ENCODE assay signal across 29 cellular contexts in the genomic region with DNA sequence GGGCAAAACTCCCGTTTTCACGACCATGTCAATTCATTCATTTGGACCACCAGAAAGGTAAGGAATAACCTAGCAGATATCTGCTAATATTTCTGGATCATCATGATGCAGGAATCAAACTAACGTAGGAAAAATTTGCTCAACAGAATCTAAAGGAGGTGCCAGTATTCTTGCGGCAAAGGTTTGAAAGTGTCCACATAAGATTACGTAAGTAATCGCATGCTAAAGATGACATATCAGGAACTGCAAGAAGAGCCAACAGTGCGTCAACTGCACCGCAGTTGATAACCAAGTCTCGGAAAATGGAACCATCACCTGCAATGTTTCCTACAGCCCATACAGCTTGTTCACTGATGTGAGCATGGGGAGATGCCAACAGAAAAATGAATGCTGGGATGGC.
"Had no signal": no experiment of that assay in that cellular context is flagged by ENCODE, and none has a peak within 500 bp of the region (broad histone marks: within the 10 kb centered on the region; RNA-seq: fewer than 3 reads in every experiment).

No MANE protein-coding gene starts in this region.

- H3K9me3 Mint-ChIP-seq: stimulated activated naive B cell treated with anti-CD40 and anti-IgM and Interleukin-4, amounts not matched to agents 10 μg/mL and 1 μg/mL and 100 μg/mL, for 72 hours; stimulated activated naive CD8-positive, alpha-beta T cell treated with anti-CD3 and anti-CD28 coated beads, Interleukin-15, Interleukin-2, amounts not matched to agents 100 ng/mL and 50 ng/mL, for 24 hours had no signal

- ATAC-seq: naive thymus-derived CD8-positive, alpha-beta T cell; natural killer cell treated with Interleukin-12 subunit alpha and Interleukin-12 subunit beta and Interleukin-15 and Interleukin-18, amount 100 ng/mL, for 72 hours; psoas muscle; right cardiac atrium; right lobe of liver; stimulated activated effector memory CD8-positive, alpha-beta T cell treated with anti-CD3 and anti-CD28 coated beads, Interleukin-12 subunit alpha, Interleukin-12 subunit beta, amount 100 ng/mL, for 72 hours; stimulated activated naive B cell treated with anti-CD40 and anti-IgM and Interleukin-4, amounts not matched to agents 10 μg/mL and 1 μg/mL and 100 μg/mL, for 72 hours had no signal

- FAIRE-seq: small intestine, urothelium cell line had no signal

- H3K4me1 ChIP-seq: parathyroid adenoma, psoas muscle, right lobe of liver, sigmoid colon, stomach, upper lobe of left lung, vagina had no signal

- H3K36me3 ChIP-seq: ovary, right lobe of liver, sigmoid colon, stomach, thoracic aorta, thyroid gland, tibial nerve, upper lobe of left lung, vagina had no signal

- H3K79me2 ChIP-seq: parathyroid adenoma had no signal

- H3K9me3 ChIP-seq: ovary, psoas muscle, right lobe of liver, sigmoid colon, stomach, thoracic aorta, thyroid gland, tibial nerve, upper lobe of left lung, vagina had no signal

- H3K9ac ChIP-seq: parathyroid adenoma had no signal

- DNase-seq: naive B cell; naive thymus-derived CD8-positive, alpha-beta T cell; occipital lobe; ovary; posterior cingulate gyrus; psoas muscle; right cardiac atrium; right lobe of liver; sigmoid colon; small intestine; stimulated activated CD4-positive, alpha-beta T cell treated with anti-CD3 and anti-CD28 coated beads, Interleukin-15, amount 100 ng/mL, for 24 hours; stimulated activated CD4-positive, alpha-beta T cell treated with anti-CD3 and anti-CD28 coated beads, Interleukin-2, amount 100 ng/mL, for 24 hours; stimulated activated CD4-positive, alpha-beta T cell treated with anti-CD3 and anti-CD28 coated beads, Interleukin-2, amount 100 ng/mL, for 48 hours; stimulated activated CD4-positive, alpha-beta T cell treated with anti-CD3 and anti-CD28 coated beads, Interleukin-4, amount 100 ng/mL, for 24 hours; stimulated activated naive B cell treated with anti-CD40 and anti-IgM and Interleukin-4, amounts not matched to agents 10 μg/mL and 1 μg/mL and 100 μg/mL, for 72 hours; stimulated activated naive CD4-positive, alpha-beta T cell treated with Interleukin-2 at 50 U/mL for 16 hours; stomach; thyroid gland; trophoblast cell; upper lobe of left lung had no signal

- H3K27ac ChIP-seq: ovary, parathyroid adenoma, psoas muscle, right lobe of liver, sigmoid colon, stomach, thoracic aorta, tibial nerve, upper lobe of left lung, vagina had no signal

- H3K27me3 ChIP-seq: ovary, right lobe of liver, sigmoid colon, stomach, thyroid gland, tibial nerve, upper lobe of left lung, vagina had no signal

- H2AFZ ChIP-seq: parathyroid adenoma had no signal

- H3K4me1 Mint-ChIP-seq: naive B cell; naive thymus-derived CD8-positive, alpha-beta T cell; stimulated activated effector memory CD8-positive, alpha-beta T cell treated with anti-CD3 and anti-CD28 coated beads, Interleukin-12 subunit alpha, Interleukin-12 subunit beta, amount 100 ng/mL, for 72 hours; stimulated activated naive B cell treated with anti-CD40 and anti-IgM and Interleukin-4, amounts not matched to agents 10 μg/mL and 1 μg/mL and 100 μg/mL, for 72 hours had no signal

- H3K27ac Mint-ChIP-seq: naive B cell; naive thymus-derived CD8-positive, alpha-beta T cell; natural killer cell treated with Interleukin-12 subunit alpha and Interleukin-12 subunit beta and Interleukin-15 and Interleukin-18, amount 100 ng/mL, for 72 hours; progenitor cell of endocrine pancreas; stimulated activated effector memory CD8-positive, alpha-beta T cell treated with anti-CD3 and anti-CD28 coated beads, Interleukin-12 subunit alpha, Interleukin-12 subunit beta, amount 100 ng/mL, for 72 hours; stimulated activated naive B cell treated with anti-CD40 and anti-IgM and Interleukin-4, amounts not matched to agents 10 μg/mL and 1 μg/mL and 100 μg/mL, for 72 hours; stimulated activated naive CD8-positive, alpha-beta T cell treated with anti-CD3 and anti-CD28 coated beads, Interleukin-15, Interleukin-2, amounts not matched to agents 100 ng/mL and 50 ng/mL, for 24 hours had no signal

- H3K27me3 Mint-ChIP-seq: naive B cell; naive thymus-derived CD8-positive, alpha-beta T cell; natural killer cell treated with Interleukin-12 subunit alpha and Interleukin-12 subunit beta and Interleukin-15 and Interleukin-18, amount 100 ng/mL, for 72 hours; progenitor cell of endocrine pancreas; stimulated activated naive B cell treated with anti-CD40 and anti-IgM and Interleukin-4, amounts not matched to agents 10 μg/mL and 1 μg/mL and 100 μg/mL, for 72 hours; stimulated activated naive CD8-positive, alpha-beta T cell treated with anti-CD3 and anti-CD28 coated beads, Interleukin-15, Interleukin-2, amounts not matched to agents 100 ng/mL and 50 ng/mL, for 24 hours had no signal

- H3K36me3 Mint-ChIP-seq: naive B cell; naive thymus-derived CD8-positive, alpha-beta T cell; natural killer cell treated with Interleukin-12 subunit alpha and Interleukin-12 subunit beta and Interleukin-15 and Interleukin-18, amount 100 ng/mL, for 72 hours; stimulated activated effector memory CD8-positive, alpha-beta T cell treated with anti-CD3 and anti-CD28 coated beads, Interleukin-12 subunit alpha, Interleukin-12 subunit beta, amount 100 ng/mL, for 72 hours; stimulated activated naive B cell treated with anti-CD40 and anti-IgM and Interleukin-4, amounts not matched to agents 10 μg/mL and 1 μg/mL and 100 μg/mL, for 72 hours had no signal

- H3K4me3 ChIP-seq: ovary, psoas muscle, right lobe of liver, sigmoid colon, stomach, thoracic aorta, thyroid gland, tibial nerve, upper lobe of left lung, vagina had no signal

- H3K4me3 Mint-ChIP-seq: naive B cell; naive thymus-derived CD8-positive, alpha-beta T cell; natural killer cell treated with Interleukin-12 subunit alpha and Interleukin-12 subunit beta and Interleukin-15 and Interleukin-18, amount 100 ng/mL, for 72 hours; stimulated activated effector memory CD8-positive, alpha-beta T cell treated with anti-CD3 and anti-CD28 coated beads, Interleukin-12 subunit alpha, Interleukin-12 subunit beta, amount 100 ng/mL, for 72 hours; stimulated activated naive B cell treated with anti-CD40 and anti-IgM and Interleukin-4, amounts not matched to agents 10 μg/mL and 1 μg/mL and 100 μg/mL, for 72 hours; stimulated activated naive CD8-positive, alpha-beta T cell treated with anti-CD3 and anti-CD28 coated beads, Interleukin-15, Interleukin-2, amounts not matched to agents 100 ng/mL and 50 ng/mL, for 24 hours had no signal
